Comparison of ENCODE assay signal across 21 cellular contexts in the genomic region with DNA sequence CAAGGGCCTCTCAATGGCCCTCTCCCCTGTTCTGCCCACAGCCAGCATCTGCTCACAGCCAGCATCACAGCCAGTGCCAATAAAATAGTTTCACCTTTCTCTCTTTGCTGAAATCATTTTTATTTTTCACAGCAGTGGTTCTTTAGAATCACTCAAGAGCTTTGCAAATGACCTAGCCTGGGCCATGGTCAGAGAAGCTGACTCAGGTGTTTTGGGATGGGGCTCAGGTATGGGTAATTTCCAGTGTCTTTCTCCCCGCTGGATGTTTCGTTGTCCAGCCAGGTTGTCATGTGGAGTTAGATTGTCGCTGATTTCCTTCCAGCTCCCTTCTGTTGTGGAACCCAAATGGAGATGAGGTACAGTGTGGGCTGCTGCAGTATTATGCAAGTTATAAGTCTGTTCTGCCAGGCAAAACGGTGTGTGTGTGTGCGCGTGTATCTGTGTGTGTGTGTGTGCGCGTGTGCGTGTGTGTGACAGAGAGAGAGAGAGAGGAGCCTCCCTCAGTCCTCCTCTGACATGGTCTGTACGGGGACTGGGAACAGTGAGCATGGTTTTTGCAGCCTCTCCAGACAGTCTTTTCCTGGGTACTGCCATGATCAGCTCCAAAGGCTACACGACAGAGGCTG. TPM values are rescaled to one million over a fixed set of nuclear protein-coding genes. Genes with fewer than 3 reads are reported as not detected.
A peak's percentile ranks its signal among the peaks of the same experiment; 100 is the strongest.
DNase-seq lines count a peak whose midpoint lies in the region; ATAC-seq and TF ChIP-seq lines count a peak whose summit lies in the region.
"Had no signal": no experiment of that assay in that cellular context is flagged by ENCODE, and none has a peak within 500 bp of the region (broad histone marks: within the 10 kb centered on the region; RNA-seq: fewer than 3 reads in every experiment).

No MANE protein-coding gene starts in this region.

- H3K4me3 ChIP-seq in left ventricle myocardium inferior (no peak overlapping the region), tibial nerve (peak overlapping the region in 1 of 4 donors; percentile 76), esophagus muscularis mucosa (no peak overlapping the region), H7 (ENCODE audit: insufficient read depth, low read depth, low read length) (no peak overlapping the region)

- H3K36me3 ChIP-seq in left ventricle myocardium inferior (no peaks in the 10 kb centered on the region), tibial nerve (no peaks in the 10 kb centered on the region), esophagus muscularis mucosa (no peaks in the 10 kb centered on the region), H7 (replicated peaks; ENCODE audit: control insufficient read depth, insufficient read depth, low read length) (no peaks in the 10 kb centered on the region)

- H3K27me3 ChIP-seq in left ventricle myocardium inferior (ENCODE audit: low read depth) (no peaks in the 10 kb centered on the region), tibial nerve (no peaks in the 10 kb centered on the region), esophagus muscularis mucosa (no peaks in the 10 kb centered on the region), H7 (ENCODE audit: control insufficient read depth, insufficient read depth, low read length) (peaks cover 33% of the 10 kb centered on the region)

- TF ChIP-seq POLR2A in tibial nerve (IDR thresholded peaks at IDR 0.05) (no peak), esophagus muscularis mucosa (IDR thresholded peaks at IDR 0.05; ENCODE audit: low read depth) (no peak)

- H3K9me3 ChIP-seq in left ventricle myocardium inferior (replicated peaks) (no peaks in the 10 kb centered on the region), tibial nerve (no peaks in the 10 kb centered on the region), esophagus muscularis mucosa (no peaks in the 10 kb centered on the region)

- WGBS in tibial nerve, 2 donors = 64 to 75% methylated on average over 11 of the region's 11 CpGs
- 90% methylated on average over 11 of the region's 11 CpGs for WGBS in esophagus muscularis mucosa

- intact Hi-C loops in left ventricle myocardium inferior (cut with micrococcal nuclease) (no loop called here), cardiac septum (cut with DNase I) (no loop called here), head of caudate nucleus (cut with DNase I) (no loop called here), esophagus muscularis mucosa (cut with DNase I) (no loop called here)

- H3K4me1 ChIP-seq in left ventricle myocardium inferior = peaks cover 67% of the 10 kb centered on the region
- peaks cover 0 to 52% (median 11%) of the 10 kb centered on the region in 4 donors for H3K4me1 ChIP-seq in tibial nerve
- peaks cover 0 to 34% (median 26%) of the 10 kb centered on the region in 4 donors for H3K4me1 ChIP-seq in esophagus muscularis mucosa

- TF ChIP-seq CTCF in left ventricle myocardium inferior (IDR thresholded peaks at IDR 0.05; ENCODE audit: borderline replicate concordance) (no peak), tibial nerve (IDR thresholded peaks at IDR 0.05) (no peak), esophagus muscularis mucosa (IDR thresholded peaks at IDR 0.05) (no peak)

- peak overlapping the region; percentile 14 for H3K27ac ChIP-seq in left ventricle myocardium inferior (replicated peaks)
- H3K27ac ChIP-seq in caudate nucleus (ENCODE audit: low read depth, low read length) = peak overlapping the region; percentile 12
- peak overlapping the region in 3 of 4 donors; percentile 96 to 100 (median 98) for H3K27ac ChIP-seq in tibial nerve
- H3K27ac ChIP-seq in esophagus muscularis mucosa (replicated peaks in 1 of 4) = no peak overlapping the region
- H3K27ac ChIP-seq: 22Rv1, HL-60, RWPE1 had no signal

- DNase-seq in left ventricle myocardium inferior = no peak
- DNase-seq in cardiac septum (ENCODE audit: low spot score) = no peak
- peak in 15 of 61 donors; percentile 9 to 73 (median 18) for DNase-seq in caudate nucleus (lab: John Stamatoyannopoulos, UW)
- peak in 22 of 42 donors; percentile 21 to 72 (median 44) for DNase-seq in head of caudate nucleus
- no peak for DNase-seq in tibial nerve (ENCODE audit: low spot score in 2 of 2)
- no peak for DNase-seq in esophagus muscularis mucosa (ENCODE audit: extremely low spot score)
- DNase-seq in H7 = no peak
- DNase-seq: ACHN, DMS153, DND-41, KBM-7, NCI-H1105 treated with DMSO at 0.1 percent for 48 hours, NCI-H2029, NCI-H446 treated with DMSO at 0.1 percent for 48 hours, NCI-H526, SHP77 had no signal

- no peak for TF ChIP-seq EP300 in tibial nerve (IDR thresholded peaks at IDR 0.05)
- no peak for TF ChIP-seq EP300 in esophagus muscularis mucosa (IDR thresholded peaks at IDR 0.05)

- no peak for ATAC-seq in HG03039 (IDR thresholded peaks at IDR 0.05; ENCODE audit: unreplicated experiment)
- ATAC-seq: Panc1 had no signal

RNA-seq across cellular contexts. Expression of a gene that starts 1.3 kb away (rescaled TPM):
- total RNA-seq in left ventricle myocardium inferior (135 TPM), cardiac septum (91.8 TPM), tibial nerve (1,000 to 10,000 TPM in 3 of 4 donors, 100 to 1,000 TPM in 1; 784 to 3,019 (median 2,270) TPM), esophagus muscularis mucosa (100 to 1,000 TPM; 171 to 253 (median 237) TPM)
- total RNA-seq in H7 (2014; rRNA removed; shearing (Covaris generic)) = 5.5 and 8.4 TPM in 2 replicates

Comparison
In these comparisons a context has a peak if more than half of its experiments do, and no peak if none do; other contexts are left out.
1. DNase-seq: peak in head of caudate nucleus (22 of 42); none in left ventricle myocardium inferior (single experiment), cardiac septum (single experiment), tibial nerve (0 of 2), esophagus muscularis mucosa (single experiment) and H7 (single experiment).
2. H3K27ac ChIP-seq: peak in left ventricle myocardium inferior (single experiment), caudate nucleus (single experiment) and tibial nerve (3 of 4); none in esophagus muscularis mucosa (0 of 4).